ENCODE assay signal across 8 cellular contexts in the genomic region with DNA sequence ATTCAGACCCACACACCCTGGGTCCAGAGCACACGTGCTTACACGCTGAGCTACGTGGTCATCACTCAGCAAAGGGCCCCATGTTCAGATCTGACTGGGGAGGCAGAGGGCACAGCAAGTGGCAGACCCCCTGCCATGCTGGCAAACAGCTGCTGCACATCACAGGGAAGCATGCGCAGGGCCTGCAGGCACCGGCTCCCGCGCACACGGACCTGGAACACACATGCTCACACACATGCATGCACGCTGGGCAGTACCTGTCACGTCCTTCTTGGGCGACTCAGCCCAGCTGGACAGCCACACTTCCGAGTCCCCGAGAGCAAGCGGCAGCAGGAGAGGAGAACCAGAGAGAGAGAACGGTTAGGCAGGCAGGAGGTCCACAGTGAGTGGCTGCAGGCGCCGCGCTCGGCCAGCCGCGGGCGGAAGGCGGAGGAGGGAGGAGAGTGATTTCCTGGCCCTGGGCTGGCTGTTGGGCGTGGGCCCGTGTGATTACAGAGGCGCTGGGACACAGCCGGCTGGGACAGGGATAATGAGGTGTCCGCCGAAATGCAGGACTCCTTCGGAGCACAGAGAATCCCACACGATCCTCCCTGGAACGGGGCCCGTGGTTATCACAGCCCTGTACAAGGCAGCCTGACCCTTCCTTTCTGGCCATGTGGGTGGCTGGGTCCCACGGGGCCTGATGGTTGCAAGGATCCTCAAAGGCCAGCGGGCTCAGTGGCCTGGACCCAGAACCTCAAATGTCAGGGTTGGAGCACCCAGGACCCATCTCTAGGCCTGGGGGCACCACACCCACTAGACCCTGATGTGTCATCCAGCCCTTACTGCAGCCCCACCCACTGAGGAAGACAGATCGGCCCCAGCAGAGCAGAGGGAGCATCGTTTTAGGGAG.
DNase-seq lines count a peak whose midpoint lies in the region; ATAC-seq and TF ChIP-seq lines count a peak whose summit lies in the region.

No MANE protein-coding gene starts in this region.

- no peak overlapping the region for H3K27ac Mint-ChIP-seq in activated CD8-positive, alpha-beta T cell treated with anti-CD3 and anti-CD28 coated beads, Interleukin-2, amount 10 ng/mL, durations not matched to agents 7 days and 5 days
- no peak overlapping the region for H3K27ac Mint-ChIP-seq in stimulated activated effector memory CD8-positive, alpha-beta T cell treated with anti-CD3 and anti-CD28 coated beads, Interleukin-12 subunit alpha, Interleukin-12 subunit beta, amount 100 ng/mL, for 72 hours

- H3K9me3 Mint-ChIP-seq in activated CD8-positive, alpha-beta T cell treated with anti-CD3 and anti-CD28 coated beads, Interleukin-2, amount 10 ng/mL, durations not matched to agents 7 days and 5 days (ENCODE audit: insufficient read depth), result no peaks in the 10 kb centered on the region
- H3K9me3 Mint-ChIP-seq in stimulated activated effector memory CD8-positive, alpha-beta T cell treated with anti-CD3 and anti-CD28 coated beads, Interleukin-12 subunit alpha, Interleukin-12 subunit beta, amount 100 ng/mL, for 72 hours, result no peaks in the 10 kb centered on the region

- H3K27me3 Mint-ChIP-seq in activated CD8-positive, alpha-beta T cell treated with anti-CD3 and anti-CD28 coated beads, Interleukin-2, amount 10 ng/mL, durations not matched to agents 7 days and 5 days (ENCODE audit: low read depth), result no peaks in the 10 kb centered on the region

- H3K4me1 ChIP-seq in right cardiac atrium (ENCODE audit: control insufficient read depth, insufficient read depth, low read length), result peaks cover 12% of the 10 kb centered on the region

- peaks cover 4% of the 10 kb centered on the region for H3K36me3 Mint-ChIP-seq in activated CD8-positive, alpha-beta T cell treated with anti-CD3 and anti-CD28 coated beads, Interleukin-2, amount 10 ng/mL, durations not matched to agents 7 days and 5 days (ENCODE audit: low read depth)
- H3K36me3 Mint-ChIP-seq in stimulated activated effector memory CD8-positive, alpha-beta T cell treated with anti-CD3 and anti-CD28 coated beads, Interleukin-12 subunit alpha, Interleukin-12 subunit beta, amount 100 ng/mL, for 72 hours, result no peaks in the 10 kb centered on the region

- 12% methylated on average over 37 of the region's 37 CpGs for WGBS in right cardiac atrium

- no peaks in the 10 kb centered on the region for H3K27me3 ChIP-seq in right cardiac atrium (ENCODE audit: control insufficient read depth, insufficient read depth)

- DNase-seq in GM20000 (ENCODE audit: low spot score), result peak; percentile 52
- no peak for DNase-seq in activated CD8-positive, alpha-beta T cell treated with anti-CD3 and anti-CD28 coated beads, Interleukin-2, amount 10 ng/mL, durations not matched to agents 7 days and 5 days
- DNase-seq in right cardiac atrium, result peak; percentile 91 to 96 (median 95)
- no peak for DNase-seq in stimulated activated effector memory CD8-positive, alpha-beta T cell treated with anti-CD3 and anti-CD28 coated beads, Interleukin-12 subunit alpha, Interleukin-12 subunit beta, amount 100 ng/mL, for 72 hours (ENCODE audit: low spot score in 2 of 2)
- DNase-seq in stimulated activated CD4-positive, alpha-beta T cell treated with anti-CD3 and anti-CD28 coated beads, Interleukin-4, amount 100 ng/mL, for 1 hour, result no peak
- DNase-seq in SW 1271 (lab: John Stamatoyannopoulos, UW), result no peak

- peak; percentile 40 for ATAC-seq in activated CD8-positive, alpha-beta T cell treated with anti-CD3 and anti-CD28 coated beads, Interleukin-2, amount 10 ng/mL, durations not matched to agents 7 days and 5 days
- peak; percentile 89 to 91 for ATAC-seq in right cardiac atrium
- peak; percentile 39 for ATAC-seq in stimulated activated effector memory CD8-positive, alpha-beta T cell treated with anti-CD3 and anti-CD28 coated beads, Interleukin-12 subunit alpha, Interleukin-12 subunit beta, amount 100 ng/mL, for 72 hours
- ATAC-seq in GM18505 (IDR thresholded peaks at IDR 0.05; ENCODE audit: unreplicated experiment), result no peak
- no peak for ATAC-seq in HG03469 (IDR thresholded peaks at IDR 0.05; ENCODE audit: unreplicated experiment)

- intact Hi-C loops in right cardiac atrium (cut with DNase I), result no loop called here

- peak overlapping the region; percentile 38 for H3K27ac ChIP-seq in right cardiac atrium (ENCODE audit: low read length)

- CTCF ChIA-PET in activated CD8-positive, alpha-beta T cell treated with anti-CD3 and anti-CD28 coated beads, Interleukin-2, amount 10 ng/mL, durations not matched to agents 7 days and 5 days (lab: Charles Lee), result interaction anchor here (7.0 kb wide), 1 partner anchor 17 kb away, joined by 35 read pairs; no protein-coding TSS in a partner anchor

- POLR2A ChIA-PET in activated CD8-positive, alpha-beta T cell treated with anti-CD3 and anti-CD28 coated beads, Interleukin-2, amount 10 ng/mL, durations not matched to agents 7 days and 5 days (lab: Charles Lee), result interaction anchor here (0.5 to 2.0 kb wide), 2 partner anchors 10 to 187 kb away, joined by 4 to 5 read pairs; no protein-coding TSS in a partner anchor

- H3K4me3 Mint-ChIP-seq in activated CD8-positive, alpha-beta T cell treated with anti-CD3 and anti-CD28 coated beads, Interleukin-2, amount 10 ng/mL, durations not matched to agents 7 days and 5 days, result no peak overlapping the region
- H3K4me3 Mint-ChIP-seq in stimulated activated effector memory CD8-positive, alpha-beta T cell treated with anti-CD3 and anti-CD28 coated beads, Interleukin-12 subunit alpha, Interleukin-12 subunit beta, amount 100 ng/mL, for 72 hours, result peak overlapping the region; percentile 61

- no peaks in the 10 kb centered on the region for H3K9me3 ChIP-seq in right cardiac atrium (ENCODE audit: control insufficient read depth, low read length)

- TF ChIP-seq CTCF in GM20000 (IDR thresholded peaks at IDR 0.05; ENCODE audit: extremely low read depth, missing control alignments), result no peak

- TF ChIP-seq POLR2A in GM18505 (IDR thresholded peaks at IDR 0.05; ENCODE audit: borderline replicate concordance, extremely low read depth, insufficient read depth, insufficient read length), result no peak

- H3K4me3 ChIP-seq in right cardiac atrium (ENCODE audit: low read length), result no peak overlapping the region

- peaks cover 10% of the 10 kb centered on the region for H3K4me1 Mint-ChIP-seq in activated CD8-positive, alpha-beta T cell treated with anti-CD3 and anti-CD28 coated beads, Interleukin-2, amount 10 ng/mL, durations not matched to agents 7 days and 5 days (ENCODE audit: low read depth)
- peaks cover 18% of the 10 kb centered on the region for H3K4me1 Mint-ChIP-seq in stimulated activated effector memory CD8-positive, alpha-beta T cell treated with anti-CD3 and anti-CD28 coated beads, Interleukin-12 subunit alpha, Interleukin-12 subunit beta, amount 100 ng/mL, for 72 hours

Comparison
In these comparisons a context has a peak if more than half of its experiments do, and no peak if none do; other contexts are left out.
1. DNase-seq: peak in GM20000 (single experiment) and right cardiac atrium (3 of 3); none in activated CD8-positive, alpha-beta T cell treated with anti-CD3 and anti-CD28 coated beads, Interleukin-2, amount 10 ng/mL, durations not matched to agents 7 days and 5 days (single experiment), stimulated activated effector memory CD8-positive, alpha-beta T cell treated with anti-CD3 and anti-CD28 coated beads, Interleukin-12 subunit alpha, Interleukin-12 subunit beta, amount 100 ng/mL, for 72 hours (0 of 2), stimulated activated CD4-positive, alpha-beta T cell treated with anti-CD3 and anti-CD28 coated beads, Interleukin-4, amount 100 ng/mL, for 1 hour (single experiment) and SW 1271 (0 of 2).
2. ATAC-seq: peak in activated CD8-positive, alpha-beta T cell treated with anti-CD3 and anti-CD28 coated beads, Interleukin-2, amount 10 ng/mL, durations not matched to agents 7 days and 5 days (single experiment), right cardiac atrium (2 of 2) and stimulated activated effector memory CD8-positive, alpha-beta T cell treated with anti-CD3 and anti-CD28 coated beads, Interleukin-12 subunit alpha, Interleukin-12 subunit beta, amount 100 ng/mL, for 72 hours (single experiment); none in GM18505 (single experiment) and HG03469 (single experiment).